ENCODE assay signal across 14 cellular contexts in genomic region chr17:71921726-71922320, GRCh38.
DNase-seq lines count a peak whose midpoint lies in the region; ATAC-seq, FAIRE-seq and TF ChIP-seq lines count a peak whose summit lies in the region.
"Had no signal": no experiment of that assay in that cellular context is flagged by ENCODE, and none has a peak within 500 bp of the region (broad histone marks: within the 10 kb centered on the region; RNA-seq: fewer than 3 reads in every experiment).

No MANE protein-coding gene starts in this region.

- intact Hi-C loops in CD8-positive, alpha-beta T cell (cut with DNase I, micrococcal nuclease) = no loop called here

- POLR2A ChIA-PET in CD8-positive, alpha-beta T cell (lab: Charles Lee) = no interaction called here

- peak overlapping the region; percentile 55 for H3K27ac Mint-ChIP-seq in CD8-positive, alpha-beta T cell
- no peak overlapping the region for H3K27ac Mint-ChIP-seq in T-helper 17 cell
- H3K27ac Mint-ChIP-seq: HFFc6 had no signal

- no peaks in the 10 kb centered on the region for H3K27me3 ChIP-seq in CD8-positive, alpha-beta T cell (ENCODE audit: insufficient read depth, low read length)
- H3K27me3 ChIP-seq: suprapubic skin had no signal

- peak in 1 of 7 experiments; percentile 20 for DNase-seq in CD8-positive, alpha-beta T cell
- DNase-seq in T-helper 17 cell = no peak
- DNase-seq in kidney tubule cell (ENCODE audit: low spot score) = peak; percentile 58
- DNase-seq in omental fat pad (ENCODE audit: low spot score) = no peak
- DNase-seq in GDM1 (lab: John Stamatoyannopoulos, UW) = no peak
- no peak for DNase-seq in frontal cortex (ENCODE audit: low spot score in 2 of 2)
- DNase-seq: activated CD8-positive, alpha-beta memory T cell treated with anti-CD3 and anti-CD28 coated beads, Interleukin-2, amount 50 U/mL, for 4 hours; Caco-2; HFFc6; NCI-H2171 had no signal

- no peaks in the 10 kb centered on the region for H3K9me3 Mint-ChIP-seq in CD8-positive, alpha-beta T cell

- CTCF ChIA-PET in CD8-positive, alpha-beta T cell (lab: Charles Lee) = no interaction called here

- TF ChIP-seq CTCF in CD8-positive, alpha-beta T cell (IDR thresholded peaks at IDR 0.05) = no peak
- no peak for TF ChIP-seq CTCF in omental fat pad (IDR thresholded peaks at IDR 0.05)

- no peak overlapping the region for H3K4me3 ChIP-seq in CD8-positive, alpha-beta T cell (ENCODE audit: low read depth, low read length)
- H3K4me3 ChIP-seq: suprapubic skin had no signal

- no peaks in the 10 kb centered on the region for H3K36me3 Mint-ChIP-seq in CD8-positive, alpha-beta T cell
- H3K36me3 Mint-ChIP-seq in T-helper 17 cell (ENCODE audit: low read depth) = peaks cover 2% of the 10 kb centered on the region

- no peaks in the 10 kb centered on the region for H3K36me3 ChIP-seq in CD8-positive, alpha-beta T cell (ENCODE audit: insufficient read depth, low read length)
- H3K36me3 ChIP-seq: suprapubic skin had no signal

- no peak for FAIRE-seq in frontal cortex (lab: Jason Lieb, UNC)

- no peak overlapping the region for H3K27ac ChIP-seq in CD8-positive, alpha-beta T cell (ENCODE audit: low read depth, low read length)
- H3K27ac ChIP-seq: suprapubic skin had no signal

- no peaks in the 10 kb centered on the region for H3K4me1 ChIP-seq in CD8-positive, alpha-beta T cell (ENCODE audit: insufficient read depth, low read length)
- H3K4me1 ChIP-seq: Caco-2, suprapubic skin had no signal

- H3K4me1 Mint-ChIP-seq in CD8-positive, alpha-beta T cell (ENCODE audit: low read depth) = peaks cover 4% of the 10 kb centered on the region
- peaks cover 2% of the 10 kb centered on the region for H3K4me1 Mint-ChIP-seq in T-helper 17 cell

- H3K4me3 Mint-ChIP-seq in CD8-positive, alpha-beta T cell = no peak overlapping the region
- no peak overlapping the region for H3K4me3 Mint-ChIP-seq in T-helper 17 cell
- H3K4me3 Mint-ChIP-seq: HFFc6 had no signal

- no peaks in the 10 kb centered on the region for H3K27me3 Mint-ChIP-seq in CD8-positive, alpha-beta T cell (ENCODE audit: low read depth)
- peaks cover 5% of the 10 kb centered on the region for H3K27me3 Mint-ChIP-seq in T-helper 17 cell

- H3K9me3 ChIP-seq in CD8-positive, alpha-beta T cell (ENCODE audit: low read length) = no peaks in the 10 kb centered on the region
- peaks cover 2% of the 10 kb centered on the region for H3K9me3 ChIP-seq in T-helper 17 cell (ENCODE audit: control insufficient read depth, low read length, poor library complexity, severe bottlenecking)
- H3K9me3 ChIP-seq: Caco-2, suprapubic skin had no signal

- ATAC-seq in CD8-positive, alpha-beta T cell = peak; percentile 87
- ATAC-seq in GM18519 (IDR thresholded peaks at IDR 0.05; ENCODE audit: low FRiP score, unreplicated experiment) = peak; percentile 43
- peak; percentile 83 for ATAC-seq in T-helper 17 cell
- no peak for ATAC-seq in omental fat pad (ENCODE audit: low FRiP score)
- ATAC-seq in GM19397 (IDR thresholded peaks at IDR 0.05; ENCODE audit: unreplicated experiment) = no peak
- ATAC-seq: sciatic nerve had no signal

Comparison
In these comparisons a context has a peak if more than half of its experiments do, and no peak if none do; other contexts are left out.
1. ATAC-seq: peak in CD8-positive, alpha-beta T cell (single experiment), GM18519 (single experiment) and T-helper 17 cell (single experiment); none in omental fat pad (single experiment) and GM19397 (single experiment).